In the genomic region with DNA sequence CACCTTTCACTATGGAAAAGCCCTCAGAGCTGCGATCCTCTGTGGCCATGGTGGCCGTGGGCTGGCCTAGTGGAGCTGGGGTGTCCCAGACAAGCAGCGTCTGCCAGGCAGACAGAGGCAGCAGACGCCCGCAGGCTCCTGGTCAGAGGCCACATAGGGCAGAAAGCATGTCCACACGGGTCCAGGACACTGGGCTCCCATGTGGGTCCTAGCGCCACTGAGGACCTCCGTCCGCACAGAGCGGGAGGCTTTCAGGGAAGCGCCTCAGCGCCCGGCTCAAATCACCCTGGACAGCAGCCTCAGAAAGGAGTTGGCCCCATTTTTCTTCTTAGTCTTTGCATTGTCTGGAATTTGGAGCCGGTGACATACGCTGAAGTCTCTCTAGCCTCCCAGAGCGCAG, we compare ENCODE assay signal across 21 cellular contexts.
"Had no signal": no experiment of that assay in that cellular context is flagged by ENCODE, and none has a peak within 500 bp of the region (broad histone marks: within the 10 kb centered on the region; RNA-seq: fewer than 3 reads in every experiment).

No MANE protein-coding gene starts in this region.

- H3K27me3 ChIP-seq: colonic mucosa, foreskin keratinocyte, hepatocyte had no signal

- H3K9me3 Mint-ChIP-seq: dendritic cell treated with granulocyte-macrophage colony-stimulating factor and Interleukin-4, amounts not matched to agents 40 ng/mL and 50 ng/mL, for 4 days; effector memory CD8-positive, alpha-beta T cell; immature natural killer cell; mesothelial cell of epicardium had no signal

- H3K4me1 ChIP-seq: colonic mucosa, esophagus muscularis mucosa, foreskin keratinocyte, gastroesophageal sphincter, heart left ventricle, left lung, lower lobe of right lung had no signal

- H3K27ac Mint-ChIP-seq: dendritic cell treated with granulocyte-macrophage colony-stimulating factor and Interleukin-4, amounts not matched to agents 40 ng/mL and 50 ng/mL, for 4 days; effector memory CD8-positive, alpha-beta T cell; immature natural killer cell; mesothelial cell of epicardium had no signal

- H3K9me3 ChIP-seq: colonic mucosa, lower lobe of right lung, mucosa of descending colon had no signal

- H3K4me1 Mint-ChIP-seq: immature natural killer cell, mesothelial cell of epicardium had no signal

- H3K4me3 Mint-ChIP-seq: dendritic cell treated with granulocyte-macrophage colony-stimulating factor and Interleukin-4, amounts not matched to agents 40 ng/mL and 50 ng/mL, for 4 days; effector memory CD8-positive, alpha-beta T cell; immature natural killer cell; mesothelial cell of epicardium had no signal

- DNase-seq: colonic mucosa; cortex of kidney; effector CD8-positive, alpha-beta T cell; effector memory CD8-positive, alpha-beta T cell; foreskin keratinocyte; heart left ventricle; hypothalamus; immature natural killer cell; islet precursor cell; kidney; left cardiac atrium; left lung; left ventricle myocardium superior; lower lobe of right lung; mesenchymal stem cell; mucosa of descending colon had no signal

- ATAC-seq: effector memory CD8-positive, alpha-beta T cell; foreskin keratinocyte; gastroesophageal sphincter; left cardiac atrium; left lung; left ventricle myocardium superior; lower lobe of right lung; mucosa of descending colon had no signal

- H3K36me3 ChIP-seq: colonic mucosa, esophagus muscularis mucosa, gastroesophageal sphincter, heart left ventricle, left lung, lower lobe of right lung had no signal

- H3K4me3 ChIP-seq: colonic mucosa, esophagus muscularis mucosa, gastroesophageal sphincter, heart left ventricle, hepatocyte, left lung, lower lobe of right lung, mucosa of descending colon had no signal

- H3K27ac ChIP-seq: colonic mucosa, esophagus muscularis mucosa, foreskin keratinocyte, gastroesophageal sphincter, heart left ventricle, hepatocyte, left lung, lower lobe of right lung had no signal

- H3K36me3 Mint-ChIP-seq: immature natural killer cell, mesothelial cell of epicardium had no signal
